In genomic region chr21:45420623-45421041, GRCh38 we compare ENCODE assay signal across 13 cellular contexts. TPM values are rescaled to one million over a fixed set of nuclear protein-coding genes. Genes with fewer than 3 reads are reported as not detected.
DNase-seq lines count a peak whose midpoint lies in the region; ATAC-seq and TF ChIP-seq lines count a peak whose summit lies in the region.
"Had no signal": no experiment of that assay in that cellular context is flagged by ENCODE, and none has a peak within 500 bp of the region (broad histone marks: within the 10 kb centered on the region; RNA-seq: fewer than 3 reads in every experiment).

No MANE protein-coding gene starts in this region.

- POLR2A ChIA-PET in Panc1 (lab: Charles Lee): no interaction called here

- intact Hi-C loops in Panc1 (cut with micrococcal nuclease; ENCODE audit: unreplicated experiment): no loop called here
- intact Hi-C loops in heart left ventricle (cut with DNase I): no loop called here
- intact Hi-C loops in activated CD4-positive, alpha-beta T cell treated with anti-CD3 and anti-CD28 coated beads, Interleukin-2, amount 10 ng/mL, durations not matched to agents 24 days and 14 days (cut with micrococcal nuclease): no loop called here

- CTCF ChIA-PET in Panc1 (lab: Charles Lee): interaction anchor here (0.6 kb wide), 1 partner anchor 109 kb away, joined by 4 read pairs; no protein-coding TSS in a partner anchor

- no TSS peak for BruUV-seq in Panc1 (replicated peaks; lab: Mats Ljungman, UMichigan)

- H3K9ac ChIP-seq in BLaER1 treated with 17β-estradiol and CSF1 and Interleukin-3, amounts not matched to agents 10 nM and 100 nM: 0 out of 22 replicates have a peak overlapping the region, but pooled peaks of 1 of the 11 experiments have one; percentile 33

- peak; percentile 35 for ATAC-seq in Panc1
- peak; percentile 73 to 84 (median 79) for ATAC-seq in heart left ventricle
- no peak for ATAC-seq in GM21447 (IDR thresholded peaks at IDR 0.05; ENCODE audit: unreplicated experiment)
- no peak for ATAC-seq in HG03135 (IDR thresholded peaks at IDR 0.05; ENCODE audit: unreplicated experiment)
- ATAC-seq: gastroesophageal sphincter had no signal

- no peak overlapping the region for H3K4me3 ChIP-seq in BLaER1 treated with 17β-estradiol and CSF1 and Interleukin-3, amounts not matched to agents 10 nM and 100 nM
- H3K4me3 ChIP-seq in Panc1 (ENCODE audit: low read depth in 2 of 2, low read length in 2 of 2) (peak overlapping the region in 1 of 2 experiments; percentile 8; a peak in 2 of 4 replicates), heart left ventricle (peak overlapping the region in 3 of 12 donors; percentile 18 to 24 (median 22)), osteoblast (ENCODE audit: insufficient read depth, low read length) (no peak overlapping the region)
- H3K4me3 ChIP-seq: gastroesophageal sphincter had no signal

- no peaks in the 10 kb centered on the region for H3K79me2 ChIP-seq in osteoblast (ENCODE audit: insufficient read depth, low read length)

- DNase-seq in Panc1 (ENCODE audit: low read depth, low spot score) (no peak), heart left ventricle (peak in 4 of 5 donors; percentile 39 to 86 (median 56)), osteoblast (ENCODE audit: insufficient read length, low spot score, missing footprints) (peak; percentile 91), NCI-H774 (lab: John Stamatoyannopoulos, UW) (no peak)
- no peak for DNase-seq in activated CD4-positive, alpha-beta T cell treated with anti-CD3 and anti-CD28 coated beads, Interleukin-2, amount 10 ng/mL, durations not matched to agents 24 days and 14 days
- DNase-seq: activated CD4-positive, alpha-beta T cell treated with anti-CD3 and anti-CD28 coated beads, Interleukin-2, amount 50 U/mL, for 48 hours; NCI-H1092; T-helper 1 cell had no signal

- peak overlapping the region in 9 of 11 experiments; percentile 29 to 66 (median 50); a peak in 17 of 22 replicates for H3K4me2 ChIP-seq in BLaER1 treated with 17β-estradiol and CSF1 and Interleukin-3, amounts not matched to agents 10 nM and 100 nM
- H3K4me2 ChIP-seq in osteoblast (ENCODE audit: insufficient read depth, low read length): no peak overlapping the region

- no peaks in the 10 kb centered on the region for H3K27me3 ChIP-seq in BLaER1 treated with 17β-estradiol and CSF1 and Interleukin-3, amounts not matched to agents 10 nM and 100 nM
- H3K27me3 ChIP-seq in Panc1 (ENCODE audit: control insufficient read depth, insufficient read depth, low read length) (no peaks in the 10 kb centered on the region), heart left ventricle (no peaks in the 10 kb centered on the region), osteoblast (ENCODE audit: insufficient read depth, low read length) (peaks cover 5% of the 10 kb centered on the region)
- H3K27me3 ChIP-seq: gastroesophageal sphincter had no signal

- no peaks in the 10 kb centered on the region for H3K9me3 Mint-ChIP-seq in activated CD4-positive, alpha-beta T cell treated with anti-CD3 and anti-CD28 coated beads, Interleukin-2, amount 10 ng/mL, durations not matched to agents 24 days and 14 days
- H3K9me3 Mint-ChIP-seq: activated naive CD4-positive, alpha-beta T cell treated with anti-CD3 and anti-CD28 coated beads, Interleukin-2, amount 50 U/mL, for 24 hours had no signal

- TF ChIP-seq POLR2A in heart left ventricle (IDR thresholded peaks at IDR 0.05): no peak

- H3K4me1 ChIP-seq in BLaER1 treated with 17β-estradiol and CSF1 and Interleukin-3, amounts not matched to agents 10 nM and 100 nM: peaks cover 0 to 20% (median 17%) of the 10 kb centered on the region in 10 experiments; a peak in 14 of 20 replicates
- H3K4me1 ChIP-seq in Panc1 (ENCODE audit: control insufficient read depth, insufficient read depth, low read length): peaks cover 80% of the 10 kb centered on the region
- peaks cover 0 to 48% (median 11%) of the 10 kb centered on the region in 12 donors for H3K4me1 ChIP-seq in heart left ventricle
- no peaks in the 10 kb centered on the region for H3K4me1 ChIP-seq in osteoblast (ENCODE audit: insufficient read depth, low read length)

- H2AFZ ChIP-seq in osteoblast (ENCODE audit: low read length): no peak overlapping the region

- in situ Hi-C loops in Panc1 (cut with HindIII; ENCODE audit: low pct_unique_long_range_greater_than_20kb, low sequenced_read_pairs): no loop called here

- H4K20me1 ChIP-seq in BLaER1 treated with 17β-estradiol and CSF1 and Interleukin-3, amounts not matched to agents 10 nM and 100 nM: peaks cover 0 to 22% (median 0%) of the 10 kb centered on the region in 11 experiments; a peak in 4 of 22 replicates
- no peaks in the 10 kb centered on the region for H4K20me1 ChIP-seq in osteoblast (ENCODE audit: insufficient read depth, low read length)

- no peak overlapping the region for H3K4me3 Mint-ChIP-seq in activated CD4-positive, alpha-beta T cell treated with anti-CD3 and anti-CD28 coated beads, Interleukin-2, amount 10 ng/mL, durations not matched to agents 24 days and 14 days
- H3K4me3 Mint-ChIP-seq: activated naive CD4-positive, alpha-beta T cell treated with anti-CD3 and anti-CD28 coated beads, Interleukin-2, amount 50 U/mL, for 24 hours had no signal

- H3K4me1 Mint-ChIP-seq in activated CD4-positive, alpha-beta T cell treated with anti-CD3 and anti-CD28 coated beads, Interleukin-2, amount 10 ng/mL, durations not matched to agents 24 days and 14 days: no peaks in the 10 kb centered on the region
- H3K4me1 Mint-ChIP-seq: activated naive CD4-positive, alpha-beta T cell treated with anti-CD3 and anti-CD28 coated beads, Interleukin-2, amount 50 U/mL, for 24 hours had no signal

- TF ChIP-seq CTCF in Panc1 (IDR thresholded peaks at IDR 0.05) (no peak), heart left ventricle (IDR thresholded peaks at IDR 0.05) (no peak), osteoblast (IDR thresholded peaks at IDR 0.05; ENCODE audit: extremely low read depth, low read depth, low read length) (no peak)

- H3K36me3 Mint-ChIP-seq in activated CD4-positive, alpha-beta T cell treated with anti-CD3 and anti-CD28 coated beads, Interleukin-2, amount 10 ng/mL, durations not matched to agents 24 days and 14 days (ENCODE audit: low read depth): no peaks in the 10 kb centered on the region
- H3K36me3 Mint-ChIP-seq: activated naive CD4-positive, alpha-beta T cell treated with anti-CD3 and anti-CD28 coated beads, Interleukin-2, amount 50 U/mL, for 24 hours had no signal

- no peaks in the 10 kb centered on the region for H3K36me3 ChIP-seq in BLaER1 treated with 17β-estradiol and CSF1 and Interleukin-3, amounts not matched to agents 10 nM and 100 nM
- H3K36me3 ChIP-seq in Panc1 (ENCODE audit: control insufficient read depth, insufficient read depth, low read length): no peaks in the 10 kb centered on the region
- H3K36me3 ChIP-seq in heart left ventricle: no peaks in the 10 kb centered on the region
- H3K36me3 ChIP-seq in osteoblast (ENCODE audit: insufficient read depth, low read length): no peaks in the 10 kb centered on the region
- H3K36me3 ChIP-seq: gastroesophageal sphincter had no signal

- H3K27me3 Mint-ChIP-seq in activated CD4-positive, alpha-beta T cell treated with anti-CD3 and anti-CD28 coated beads, Interleukin-2, amount 10 ng/mL, durations not matched to agents 24 days and 14 days: no peaks in the 10 kb centered on the region
- H3K27me3 Mint-ChIP-seq: activated naive CD4-positive, alpha-beta T cell treated with anti-CD3 and anti-CD28 coated beads, Interleukin-2, amount 50 U/mL, for 24 hours had no signal

- 66 to 75% (median 74%) methylated on average over 6 to 8 of the region's 8 CpGs for WGBS in heart left ventricle, 4 donors

- H3K27ac Mint-ChIP-seq in activated CD4-positive, alpha-beta T cell treated with anti-CD3 and anti-CD28 coated beads, Interleukin-2, amount 10 ng/mL, durations not matched to agents 24 days and 14 days: no peak overlapping the region
- H3K27ac Mint-ChIP-seq: activated naive CD4-positive, alpha-beta T cell treated with anti-CD3 and anti-CD28 coated beads, Interleukin-2, amount 50 U/mL, for 24 hours had no signal

- no peak overlapping the region for H3K27ac ChIP-seq in BLaER1 treated with 17β-estradiol and CSF1 and Interleukin-3, amounts not matched to agents 10 nM and 100 nM
- peak overlapping the region; percentile 93 for H3K27ac ChIP-seq in Panc1 (ENCODE audit: low read length)
- H3K27ac ChIP-seq in heart left ventricle: peak overlapping the region in 11 of 12 donors; percentile 6 to 90 (median 63)
- H3K27ac ChIP-seq in osteoblast (ENCODE audit: low read depth, low read length): no peak overlapping the region

- H3K9me3 ChIP-seq in BLaER1 treated with 17β-estradiol and CSF1 and Interleukin-3, amounts not matched to agents 10 nM and 100 nM (replicated peaks in 1 of 11): no peaks in the 10 kb centered on the region
- H3K9me3 ChIP-seq in Panc1 (ENCODE audit: control insufficient read depth, insufficient read depth, low read depth, low read length) (no peaks in the 10 kb centered on the region), heart left ventricle (no peaks in the 10 kb centered on the region), osteoblast (ENCODE audit: low read depth, low read length) (no peaks in the 10 kb centered on the region)
- H3K9me3 ChIP-seq: gastroesophageal sphincter had no signal

RNA-seq across cellular contexts. Expression of gene COL18A1, which starts 15.7 kb away (rescaled TPM):
- total RNA-seq in Panc1 (2021; ENCODE audit: unreplicated experiment): 676 TPM
- polyA plus RNA-seq in Panc1 (2012; ENCODE audit: insufficient read length): 1,186 TPM
- total RNA-seq in heart left ventricle: 100 to 1,000 TPM in 2 of 9 donors, 10 to 100 TPM in 7; 31.7 to 109 (median 59.0) TPM
- 10 to 100 TPM; 38.9 to 65.6 TPM for polyA plus RNA-seq in heart left ventricle
- total RNA-seq in osteoblast: 8.3 and 8.8 TPM in 2 replicates
- total RNA-seq in activated CD4-positive, alpha-beta T cell treated with anti-CD3 and anti-CD28 coated beads, Interleukin-2, amount 10 ng/mL, durations not matched to agents 24 days and 14 days: 3.1 and 3.2 TPM in 2 replicates

Comparison
In these comparisons a context has a peak if more than half of its experiments do, and no peak if none do; other contexts are left out.
1. H3K27ac ChIP-seq: peak in Panc1 (single experiment) and heart left ventricle (11 of 12); none in BLaER1 treated with 17β-estradiol and CSF1 and Interleukin-3, amounts not matched to agents 10 nM and 100 nM (0 of 11) and osteoblast (single experiment).
2. ATAC-seq: peak in Panc1 (single experiment) and heart left ventricle (4 of 4); none in GM21447 (single experiment) and HG03135 (single experiment).
3. DNase-seq: peak in heart left ventricle (4 of 5) and osteoblast (single experiment); none in Panc1 (single experiment), NCI-H774 (single experiment) and activated CD4-positive, alpha-beta T cell treated with anti-CD3 and anti-CD28 coated beads, Interleukin-2, amount 10 ng/mL, durations not matched to agents 24 days and 14 days (single experiment).